22 cellular contexts compared by ENCODE assay signal in the genomic region with DNA sequence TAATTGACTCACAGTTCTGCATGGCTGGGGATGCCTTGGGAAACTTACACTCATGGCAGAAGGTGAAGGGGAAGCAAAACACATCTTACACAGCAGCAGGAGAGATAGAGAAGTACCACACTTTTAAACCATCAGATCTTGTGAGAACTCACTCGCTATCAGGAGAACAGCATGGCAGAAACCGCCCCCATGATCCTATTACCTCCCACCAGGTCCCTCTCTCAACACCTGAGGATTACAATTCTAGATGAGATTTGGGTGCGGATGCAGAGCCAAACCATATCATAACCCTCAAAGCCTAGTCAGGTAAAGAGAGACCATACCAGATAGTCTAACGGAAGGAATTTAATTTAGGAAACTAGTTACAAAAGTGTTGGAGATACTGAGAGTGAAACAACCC.
DNase-seq lines count a peak whose midpoint lies in the region; ATAC-seq and TF ChIP-seq lines count a peak whose summit lies in the region.
"Had no signal": no experiment of that assay in that cellular context is flagged by ENCODE, and none has a peak within 500 bp of the region (broad histone marks: within the 10 kb centered on the region; RNA-seq: fewer than 3 reads in every experiment).

No MANE protein-coding gene starts in this region.

- no peaks in the 10 kb centered on the region for H3K36me3 Mint-ChIP-seq in activated CD8-positive, alpha-beta T cell treated with anti-CD3 and anti-CD28 coated beads, Interleukin-2, amount 10 ng/mL, durations not matched to agents 7 days and 5 days (ENCODE audit: low read depth)
- no peaks in the 10 kb centered on the region for H3K36me3 Mint-ChIP-seq in activated CD8-positive, alpha-beta T cell treated with anti-CD3 and anti-CD28 coated beads for 36 hours (ENCODE audit: low read depth)
- no peaks in the 10 kb centered on the region for H3K36me3 Mint-ChIP-seq in natural killer cell
- H3K36me3 Mint-ChIP-seq in natural killer cell treated with Interleukin-12 subunit alpha and Interleukin-12 subunit beta and Interleukin-15 and Interleukin-18, amount 100 ng/mL, for 72 hours, result no peaks in the 10 kb centered on the region
- no peaks in the 10 kb centered on the region for H3K36me3 Mint-ChIP-seq in endodermal cell (ENCODE audit: low read depth)
- H3K36me3 Mint-ChIP-seq: CD8-positive, alpha-beta T cell had no signal

- intact Hi-C loops in activated CD8-positive, alpha-beta T cell treated with anti-CD3 and anti-CD28 coated beads for 36 hours (cut with micrococcal nuclease), result loop anchor here (5.0 kb wide), 1 partner anchor 140 kb away; no protein-coding TSS in a partner anchor
- intact Hi-C loops in natural killer cell (cut with micrococcal nuclease) (no loop called here), ovary (cut with DNase I) (no loop called here)

- H3K27me3 Mint-ChIP-seq in activated CD8-positive, alpha-beta T cell treated with anti-CD3 and anti-CD28 coated beads, Interleukin-2, amount 10 ng/mL, durations not matched to agents 7 days and 5 days (ENCODE audit: low read depth), result peaks cover 3% of the 10 kb centered on the region
- H3K27me3 Mint-ChIP-seq in activated CD8-positive, alpha-beta T cell treated with anti-CD3 and anti-CD28 coated beads for 36 hours, result no peaks in the 10 kb centered on the region
- H3K27me3 Mint-ChIP-seq in natural killer cell (ENCODE audit: low read depth in 2 of 2) (no peaks in the 10 kb centered on the region), endodermal cell (ENCODE audit: insufficient read depth) (peaks cover 2% of the 10 kb centered on the region)
- no peaks in the 10 kb centered on the region for H3K27me3 Mint-ChIP-seq in natural killer cell treated with Interleukin-12 subunit alpha and Interleukin-12 subunit beta and Interleukin-15 and Interleukin-18, amount 100 ng/mL, for 72 hours

- no peak for TF ChIP-seq CTCF in activated CD8-positive, alpha-beta T cell treated with anti-CD3 and anti-CD28 coated beads for 36 hours (IDR thresholded peaks at IDR 0.05)
- TF ChIP-seq CTCF in natural killer cell (IDR thresholded peaks at IDR 0.05) (no peak), endodermal cell (conservative IDR thresholded peaks at IDR 0.05) (no peak), ovary (IDR thresholded peaks at IDR 0.05) (no peak)

- H3K36me3 ChIP-seq in endodermal cell (ENCODE audit: control insufficient read depth, insufficient read depth, low read length) (no peaks in the 10 kb centered on the region), ovary (no peaks in the 10 kb centered on the region)
- H3K36me3 ChIP-seq: BLaER1 had no signal

- no peak overlapping the region for H3K4me3 ChIP-seq in endodermal cell (ENCODE audit: low read length)
- H3K4me3 ChIP-seq in ovary, result no peak overlapping the region
- H3K4me3 ChIP-seq: BLaER1, GM23338 had no signal

- CTCF ChIA-PET in activated CD8-positive, alpha-beta T cell treated with anti-CD3 and anti-CD28 coated beads, Interleukin-2, amount 10 ng/mL, durations not matched to agents 7 days and 5 days (lab: Charles Lee), result no interaction called here
- CTCF ChIA-PET in activated CD8-positive, alpha-beta T cell treated with anti-CD3 and anti-CD28 coated beads for 36 hours (lab: Charles Lee), result no interaction called here

- peak overlapping the region; percentile 25 for H3K27ac Mint-ChIP-seq in activated CD8-positive, alpha-beta T cell treated with anti-CD3 and anti-CD28 coated beads, Interleukin-2, amount 10 ng/mL, durations not matched to agents 7 days and 5 days
- no peak overlapping the region for H3K27ac Mint-ChIP-seq in activated CD8-positive, alpha-beta T cell treated with anti-CD3 and anti-CD28 coated beads for 36 hours
- H3K27ac Mint-ChIP-seq in natural killer cell (no peak overlapping the region), endodermal cell (no peak overlapping the region)
- H3K27ac Mint-ChIP-seq in natural killer cell treated with Interleukin-12 subunit alpha and Interleukin-12 subunit beta and Interleukin-15 and Interleukin-18, amount 100 ng/mL, for 72 hours, result no peak overlapping the region
- H3K27ac Mint-ChIP-seq: GM23338, H9 had no signal

- no peaks in the 10 kb centered on the region for H3K27me3 ChIP-seq in endodermal cell (ENCODE audit: control insufficient read depth, insufficient read depth, low read length, poor library complexity, severe bottlenecking)
- no peaks in the 10 kb centered on the region for H3K27me3 ChIP-seq in ovary
- H3K27me3 ChIP-seq: BLaER1 had no signal

- no peak overlapping the region for H3K9ac ChIP-seq in endodermal cell (ENCODE audit: extremely low read depth, low read length, poor library complexity, severe bottlenecking)
- H3K9ac ChIP-seq: BLaER1 had no signal

- no peak for TF ChIP-seq POLR2A in ovary (IDR thresholded peaks at IDR 0.05)

- H3K27ac ChIP-seq in endodermal cell (ENCODE audit: low read depth, low read length) (no peak overlapping the region), ovary (no peak overlapping the region)
- H3K27ac ChIP-seq: BLaER1 had no signal

- ATAC-seq in activated CD8-positive, alpha-beta T cell treated with anti-CD3 and anti-CD28 coated beads, Interleukin-2, amount 10 ng/mL, durations not matched to agents 7 days and 5 days, result no peak
- no peak for ATAC-seq in activated CD8-positive, alpha-beta T cell treated with anti-CD3 and anti-CD28 coated beads for 36 hours
- ATAC-seq in natural killer cell, result no peak
- ATAC-seq in natural killer cell treated with Interleukin-12 subunit alpha and Interleukin-12 subunit beta and Interleukin-15 and Interleukin-18, amount 100 ng/mL, for 72 hours, result no peak
- ATAC-seq: CD8-positive, alpha-beta T cell; GM23338; HepG2; PC-3 had no signal

- peaks cover 11% of the 10 kb centered on the region for H3K4me1 ChIP-seq in endodermal cell (ENCODE audit: control insufficient read depth, insufficient read depth, low read length)
- no peaks in the 10 kb centered on the region for H3K4me1 ChIP-seq in ovary (ENCODE audit: insufficient read depth)
- H3K4me1 ChIP-seq: Caco-2 had no signal

- H3K4me3 Mint-ChIP-seq in activated CD8-positive, alpha-beta T cell treated with anti-CD3 and anti-CD28 coated beads, Interleukin-2, amount 10 ng/mL, durations not matched to agents 7 days and 5 days, result no peak overlapping the region
- H3K4me3 Mint-ChIP-seq in activated CD8-positive, alpha-beta T cell treated with anti-CD3 and anti-CD28 coated beads for 36 hours, result no peak overlapping the region
- H3K4me3 Mint-ChIP-seq in natural killer cell, result peak overlapping the region; percentile 18
- H3K4me3 Mint-ChIP-seq in natural killer cell treated with Interleukin-12 subunit alpha and Interleukin-12 subunit beta and Interleukin-15 and Interleukin-18, amount 100 ng/mL, for 72 hours, result no peak overlapping the region
- no peak overlapping the region for H3K4me3 Mint-ChIP-seq in endodermal cell
- H3K4me3 Mint-ChIP-seq: CD8-positive, alpha-beta T cell; GM23338; H9 had no signal

- WGBS in endodermal cell (ENCODE audit: insufficient coverage in 1 of 2, insufficient read length in 1 of 2), 2 experiments, result 36 to 92% methylated on average over 2 to 4 of the region's 4 CpGs
- WGBS in ovary, 3 donors, result 93 to 99% (median 94%) methylated on average over 4 of the region's 4 CpGs

- H3K4me1 Mint-ChIP-seq in activated CD8-positive, alpha-beta T cell treated with anti-CD3 and anti-CD28 coated beads, Interleukin-2, amount 10 ng/mL, durations not matched to agents 7 days and 5 days (ENCODE audit: low read depth), result peaks cover 17% of the 10 kb centered on the region
- H3K4me1 Mint-ChIP-seq in activated CD8-positive, alpha-beta T cell treated with anti-CD3 and anti-CD28 coated beads for 36 hours (ENCODE audit: low read depth), result peaks cover 15% of the 10 kb centered on the region
- H3K4me1 Mint-ChIP-seq in natural killer cell, result peaks cover 23 to 25% of the 10 kb centered on the region in 2 donors
- H3K4me1 Mint-ChIP-seq in natural killer cell treated with Interleukin-12 subunit alpha and Interleukin-12 subunit beta and Interleukin-15 and Interleukin-18, amount 100 ng/mL, for 72 hours (ENCODE audit: low read depth in 2 of 2), result peaks cover 15 to 18% of the 10 kb centered on the region in 2 donors
- H3K4me1 Mint-ChIP-seq in endodermal cell, result peaks cover 42% of the 10 kb centered on the region
- H3K4me1 Mint-ChIP-seq: GM23338 had no signal

- POLR2A ChIA-PET in activated CD8-positive, alpha-beta T cell treated with anti-CD3 and anti-CD28 coated beads, Interleukin-2, amount 10 ng/mL, durations not matched to agents 7 days and 5 days (lab: Charles Lee), result no interaction called here
- POLR2A ChIA-PET in activated CD8-positive, alpha-beta T cell treated with anti-CD3 and anti-CD28 coated beads for 36 hours (lab: Charles Lee), result no interaction called here

- TF ChIP-seq EP300 in ovary (IDR thresholded peaks at IDR 0.05), result no peak

- no peak for DNase-seq in activated CD8-positive, alpha-beta T cell treated with anti-CD3 and anti-CD28 coated beads, Interleukin-2, amount 10 ng/mL, durations not matched to agents 7 days and 5 days
- DNase-seq in activated CD8-positive, alpha-beta T cell treated with anti-CD3 and anti-CD28 coated beads for 36 hours, result no peak
- no peak for DNase-seq in natural killer cell
- DNase-seq in natural killer cell treated with Interleukin-12 subunit alpha and Interleukin-12 subunit beta and Interleukin-15 and Interleukin-18, amount 100 ng/mL, for 72 hours (ENCODE audit: low spot score), result no peak
- DNase-seq in endodermal cell, result peak; percentile 69
- no peak for DNase-seq in ovary
- DNase-seq in NCI-H187 treated with DMSO at 0.1 percent for 48 hours (lab: John Stamatoyannopoulos, UW), result no peak
- DNase-seq: Caco-2; CD8-positive, alpha-beta T cell; H9; Kasumi-1; NCI-H1105; NCI-H1436 treated with DMSO at 0.1 percent for 48 hours; NCI-H1930; NCI-H2107; NCI-H524; NCI-H748 treated with DMSO at 0.1 percent for 48 hours; NK-92 treated with Interleukin-12 subunit alpha and Interleukin-12 subunit beta, amount 100 ng/mL, for 24 hours; PC-3 had no signal

- no peaks in the 10 kb centered on the region for H3K9me3 Mint-ChIP-seq in activated CD8-positive, alpha-beta T cell treated with anti-CD3 and anti-CD28 coated beads, Interleukin-2, amount 10 ng/mL, durations not matched to agents 7 days and 5 days (ENCODE audit: insufficient read depth)
- H3K9me3 Mint-ChIP-seq in activated CD8-positive, alpha-beta T cell treated with anti-CD3 and anti-CD28 coated beads for 36 hours, result no peaks in the 10 kb centered on the region
- H3K9me3 Mint-ChIP-seq in natural killer cell (no peaks in the 10 kb centered on the region), endodermal cell (no peaks in the 10 kb centered on the region)
- no peaks in the 10 kb centered on the region for H3K9me3 Mint-ChIP-seq in natural killer cell treated with Interleukin-12 subunit alpha and Interleukin-12 subunit beta and Interleukin-15 and Interleukin-18, amount 100 ng/mL, for 72 hours
- H3K9me3 Mint-ChIP-seq: CD8-positive, alpha-beta T cell; GM23338; H9 had no signal

- no peaks in the 10 kb centered on the region for H3K9me3 ChIP-seq in endodermal cell (ENCODE audit: control insufficient read depth, low read length)
- H3K9me3 ChIP-seq in ovary, result no peaks in the 10 kb centered on the region
- H3K9me3 ChIP-seq: BLaER1, Caco-2 had no signal
